Comparison of ENCODE assay signal across 13 cellular contexts in the genomic region with DNA sequence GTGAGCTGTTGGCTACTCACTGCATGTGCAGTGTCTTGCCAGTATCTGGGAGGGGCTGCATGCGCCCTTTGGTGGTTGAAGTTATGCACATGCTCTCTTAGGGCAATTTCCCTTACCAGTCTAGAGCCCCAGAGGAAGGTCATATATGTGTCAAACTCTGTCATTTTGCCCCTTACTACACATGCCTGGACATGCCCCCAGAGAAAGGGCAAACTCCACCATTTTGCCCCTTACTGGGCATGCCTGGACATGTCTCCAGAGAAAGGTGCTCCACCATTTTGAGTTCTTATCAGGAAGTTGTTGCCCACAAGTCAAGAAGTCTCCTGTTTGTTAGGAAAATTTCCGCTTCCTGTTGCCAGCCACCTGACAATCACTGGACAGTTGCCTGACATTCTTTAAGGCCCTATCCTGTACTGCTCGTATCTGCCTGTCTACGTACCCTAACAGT. TPM values are rescaled to one million over a fixed set of nuclear protein-coding genes. Genes with fewer than 3 reads are reported as not detected.
A peak's percentile ranks its signal among the peaks of the same experiment; 100 is the strongest.
DNase-seq lines count a peak whose midpoint lies in the region; ATAC-seq and TF ChIP-seq lines count a peak whose summit lies in the region.
"Had no signal": no experiment of that assay in that cellular context is flagged by ENCODE, and none has a peak within 500 bp of the region (broad histone marks: within the 10 kb centered on the region; RNA-seq: fewer than 3 reads in every experiment).

No MANE protein-coding gene starts in this region.

- intact Hi-C loops in activated T-helper 1 cell treated with anti-CD3 and anti-CD28 coated beads, Interleukin-12 subunit alpha, Interleukin-12 subunit beta, Interleukin-2, Interleukin-4 antibody, amounts not matched to agents 30 ng/mL and 10 ng/mL and 1 ng/mL, durations not matched to agents 14 hours and 24 hours and 36 hours (cut with micrococcal nuclease) = no loop called here

- no peaks in the 10 kb centered on the region for H3K4me1 ChIP-seq in SJCRH30
- H3K4me1 ChIP-seq: sigmoid colon had no signal

- H3K9me3 Mint-ChIP-seq in activated T-helper 1 cell treated with anti-CD3 and anti-CD28 coated beads, Interleukin-12 subunit alpha, Interleukin-12 subunit beta, Interleukin-2, Interleukin-4 antibody, amounts not matched to agents 30 ng/mL and 10 ng/mL and 1 ng/mL, durations not matched to agents 14 hours and 24 hours and 36 hours = peaks cover 20% of the 10 kb centered on the region
- peaks cover 4% of the 10 kb centered on the region for H3K9me3 Mint-ChIP-seq in osteocyte (ENCODE audit: unreplicated experiment)
- H3K9me3 Mint-ChIP-seq: memory B cell had no signal

- peaks cover 3% of the 10 kb centered on the region; the same call in 1 of the 2 replicates for H3K9me3 ChIP-seq in SJCRH30 (replicated peaks)
- H3K9me3 ChIP-seq: sigmoid colon had no signal

- peak overlapping the region; percentile 1 for H3K27ac Mint-ChIP-seq in activated T-helper 1 cell treated with anti-CD3 and anti-CD28 coated beads, Interleukin-12 subunit alpha, Interleukin-12 subunit beta, Interleukin-2, Interleukin-4 antibody, amounts not matched to agents 30 ng/mL and 10 ng/mL and 1 ng/mL, durations not matched to agents 14 hours and 24 hours and 36 hours
- H3K27ac Mint-ChIP-seq in osteocyte (ENCODE audit: unreplicated experiment) = peak overlapping the region; percentile 5
- H3K27ac Mint-ChIP-seq: memory B cell had no signal

- DNase-seq in NCI-H748 (lab: John Stamatoyannopoulos, UW; ENCODE audit: unreplicated experiment) = peak; percentile 7
- no peak for DNase-seq in NCI-H748 treated with DMSO at 0.1 percent for 48 hours (lab: John Stamatoyannopoulos, UW)
- no peak for DNase-seq in activated T-helper 1 cell treated with anti-CD3 and anti-CD28 coated beads, Interleukin-12 subunit alpha, Interleukin-12 subunit beta, Interleukin-2, Interleukin-4 antibody, amounts not matched to agents 30 ng/mL and 10 ng/mL and 1 ng/mL, durations not matched to agents 14 hours and 24 hours and 36 hours (ENCODE audit: low spot score)
- no peak for DNase-seq in osteocyte (ENCODE audit: extremely low spot score, unreplicated experiment)
- DNase-seq in SJCRH30 = no peak
- no peak for DNase-seq in effector CD8-positive, alpha-beta T cell (lab: John Stamatoyannopoulos, UW)
- DNase-seq: activated CD8-positive, alpha-beta memory T cell treated with anti-CD3 and anti-CD28 coated beads, Interleukin-2, amount 50 U/mL, for 4 hours; caudate nucleus; sigmoid colon had no signal

- H3K27ac ChIP-seq in SJCRH30 = no peak overlapping the region
- H3K27ac ChIP-seq: sigmoid colon, SK-N-MC had no signal

- peaks cover 7% of the 10 kb centered on the region for H3K4me1 Mint-ChIP-seq in activated T-helper 1 cell treated with anti-CD3 and anti-CD28 coated beads, Interleukin-12 subunit alpha, Interleukin-12 subunit beta, Interleukin-2, Interleukin-4 antibody, amounts not matched to agents 30 ng/mL and 10 ng/mL and 1 ng/mL, durations not matched to agents 14 hours and 24 hours and 36 hours (ENCODE audit: low read depth)
- H3K4me1 Mint-ChIP-seq in osteocyte (ENCODE audit: unreplicated experiment) = no peaks in the 10 kb centered on the region

- no peak overlapping the region for H3K4me3 Mint-ChIP-seq in activated T-helper 1 cell treated with anti-CD3 and anti-CD28 coated beads, Interleukin-12 subunit alpha, Interleukin-12 subunit beta, Interleukin-2, Interleukin-4 antibody, amounts not matched to agents 30 ng/mL and 10 ng/mL and 1 ng/mL, durations not matched to agents 14 hours and 24 hours and 36 hours
- no peak overlapping the region for H3K4me3 Mint-ChIP-seq in osteocyte (ENCODE audit: unreplicated experiment)
- H3K4me3 Mint-ChIP-seq: memory B cell had no signal

- ATAC-seq in HG02763 (IDR thresholded peaks at IDR 0.05; ENCODE audit: unreplicated experiment) (peak; percentile 38), HG03135 (IDR thresholded peaks at IDR 0.05; ENCODE audit: unreplicated experiment) (no peak)

- H3K4me3 ChIP-seq in SJCRH30 = no peak overlapping the region
- H3K4me3 ChIP-seq: sigmoid colon, SK-N-MC had no signal

- H3K36me3 Mint-ChIP-seq in activated T-helper 1 cell treated with anti-CD3 and anti-CD28 coated beads, Interleukin-12 subunit alpha, Interleukin-12 subunit beta, Interleukin-2, Interleukin-4 antibody, amounts not matched to agents 30 ng/mL and 10 ng/mL and 1 ng/mL, durations not matched to agents 14 hours and 24 hours and 36 hours (ENCODE audit: low read depth) = peaks cover 3% of the 10 kb centered on the region
- H3K36me3 Mint-ChIP-seq in osteocyte (ENCODE audit: unreplicated experiment) = no peaks in the 10 kb centered on the region
- H3K36me3 Mint-ChIP-seq: memory B cell had no signal

- TF ChIP-seq CTCF in osteocyte (IDR thresholded peaks at IDR 0.05) = no peak

- H3K27me3 Mint-ChIP-seq in activated T-helper 1 cell treated with anti-CD3 and anti-CD28 coated beads, Interleukin-12 subunit alpha, Interleukin-12 subunit beta, Interleukin-2, Interleukin-4 antibody, amounts not matched to agents 30 ng/mL and 10 ng/mL and 1 ng/mL, durations not matched to agents 14 hours and 24 hours and 36 hours (ENCODE audit: insufficient read depth) = peaks cover 2% of the 10 kb centered on the region
- peaks cover 15% of the 10 kb centered on the region for H3K27me3 Mint-ChIP-seq in osteocyte (ENCODE audit: unreplicated experiment)
- H3K27me3 Mint-ChIP-seq: memory B cell had no signal

- no peaks in the 10 kb centered on the region; the same call in 1 of the 2 replicates for H3K27me3 ChIP-seq in SJCRH30
- H3K27me3 ChIP-seq: sigmoid colon had no signal

- H3K36me3 ChIP-seq in SJCRH30 = no peaks in the 10 kb centered on the region
- H3K36me3 ChIP-seq: sigmoid colon had no signal

RNA-seq across cellular contexts. Expression of a gene that starts 56.4 kb away (rescaled TPM):
- total RNA-seq in activated T-helper 1 cell treated with anti-CD3 and anti-CD28 coated beads, Interleukin-12 subunit alpha, Interleukin-12 subunit beta, Interleukin-2, Interleukin-4 antibody, amounts not matched to agents 30 ng/mL and 10 ng/mL and 1 ng/mL, durations not matched to agents 14 hours and 24 hours and 36 hours = 35.5 and 41.9 TPM in 2 replicates
- total RNA-seq in osteocyte = not detected in 2 replicates
- total RNA-seq in SJCRH30 (2014; rRNA removed; shearing (Covaris generic)) = 7.8 and 9.5 TPM in 2 replicates
